In the genomic region with DNA sequence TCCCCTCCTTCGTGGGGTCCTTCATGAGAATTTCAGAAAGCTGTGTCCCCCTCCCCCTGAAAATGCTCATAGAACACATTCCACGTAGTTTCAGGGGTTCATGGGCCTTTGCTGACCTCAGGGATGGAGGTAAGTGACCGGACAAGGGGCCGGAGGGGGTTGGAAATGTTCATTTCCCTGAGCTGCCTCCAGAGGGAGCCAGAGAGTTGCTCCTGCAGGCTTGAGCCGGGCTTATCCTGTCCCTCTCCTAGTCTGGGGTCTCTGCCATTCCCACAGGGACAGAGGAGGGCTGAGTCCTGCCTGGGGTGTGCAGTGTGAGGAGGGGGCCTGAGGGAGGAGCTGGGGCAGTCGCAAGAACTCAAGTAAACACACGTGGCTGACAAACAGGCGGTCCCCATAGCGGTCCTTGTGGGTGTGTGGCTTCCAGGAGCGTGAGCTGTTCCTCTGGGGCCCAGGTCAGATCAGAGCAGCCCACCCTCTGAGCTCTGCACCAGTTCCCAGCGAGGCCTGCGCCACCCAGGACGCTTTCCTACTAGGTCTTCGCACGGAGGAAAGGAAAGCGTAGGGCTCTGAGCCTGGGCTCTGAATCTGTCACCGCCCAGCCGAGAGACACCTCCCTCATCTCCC, we compare ENCODE assay signal across 8 cellular contexts.
A peak's percentile ranks its signal among the peaks of the same experiment; 100 is the strongest.
DNase-seq lines count a peak whose midpoint lies in the region; ATAC-seq and TF ChIP-seq lines count a peak whose summit lies in the region.

No MANE protein-coding gene starts in this region.

- CTCF ChIA-PET in activated CD4-positive, alpha-beta T cell treated with anti-CD3 and anti-CD28 coated beads for 36 hours (lab: Charles Lee), result interaction anchor here (0.6 to 7.2 kb wide), 18 partner anchors 9 to 771 kb away, joined by 3 to 157 read pairs (median 3); partner anchors contain the start of genes JAKMIP1 and WFS1

- H3K9me3 Mint-ChIP-seq in activated CD4-positive, alpha-beta T cell treated with anti-CD3 and anti-CD28 coated beads for 36 hours (ENCODE audit: low read depth), result no peaks in the 10 kb centered on the region
- H3K9me3 Mint-ChIP-seq in effector memory CD8-positive, alpha-beta T cell, result no peaks in the 10 kb centered on the region
- H3K9me3 Mint-ChIP-seq in neural crest cell, result no peaks in the 10 kb centered on the region

- peaks cover 1% of the 10 kb centered on the region for H3K4me1 Mint-ChIP-seq in activated CD4-positive, alpha-beta T cell treated with anti-CD3 and anti-CD28 coated beads for 36 hours
- H3K4me1 Mint-ChIP-seq in effector memory CD8-positive, alpha-beta T cell (ENCODE audit: low read depth in 2 of 2), result peaks cover 14 to 15% of the 10 kb centered on the region in 2 donors
- H3K4me1 Mint-ChIP-seq in neural crest cell, result peaks cover 2% of the 10 kb centered on the region

- peak; percentile 53 for DNase-seq in activated CD4-positive, alpha-beta T cell treated with anti-CD3 and anti-CD28 coated beads for 36 hours
- no peak for DNase-seq in activated CD4-positive, alpha-beta T cell treated with anti-CD3 and anti-CD28 coated beads for 4 hours
- DNase-seq in NCI-H69 (lab: John Stamatoyannopoulos, UW) (peak; percentile 12), neural crest cell (ENCODE audit: low read depth, low spot score) (peak; percentile 58), NCI-H2107 (lab: John Stamatoyannopoulos, UW) (no peak), NCI-H2171 treated with DMSO at 0.1 percent for 48 hours (lab: John Stamatoyannopoulos, UW) (no peak), NCI-H1436 (lab: John Stamatoyannopoulos, UW) (no peak)
- DNase-seq in effector memory CD8-positive, alpha-beta T cell, result peak in 2 of 3 experiments; percentile 19 to 33

- POLR2A ChIA-PET in activated CD4-positive, alpha-beta T cell treated with anti-CD3 and anti-CD28 coated beads for 36 hours (lab: Charles Lee), result no interaction called here

- no peak overlapping the region for H3K27ac Mint-ChIP-seq in activated CD4-positive, alpha-beta T cell treated with anti-CD3 and anti-CD28 coated beads for 36 hours
- H3K27ac Mint-ChIP-seq in effector memory CD8-positive, alpha-beta T cell, result no peak overlapping the region
- no peak overlapping the region for H3K27ac Mint-ChIP-seq in neural crest cell (ENCODE audit: unreplicated experiment)

- ATAC-seq in activated CD4-positive, alpha-beta T cell treated with anti-CD3 and anti-CD28 coated beads for 36 hours, result no peak
- ATAC-seq in effector memory CD8-positive, alpha-beta T cell (replicated peaks), result peak; percentile 14

- peaks cover 16% of the 10 kb centered on the region for H3K27me3 Mint-ChIP-seq in activated CD4-positive, alpha-beta T cell treated with anti-CD3 and anti-CD28 coated beads for 36 hours
- peaks cover 17 to 30% of the 10 kb centered on the region in 2 donors for H3K27me3 Mint-ChIP-seq in effector memory CD8-positive, alpha-beta T cell
- peaks cover 26% of the 10 kb centered on the region for H3K27me3 Mint-ChIP-seq in neural crest cell (ENCODE audit: low read depth)

- H3K4me3 Mint-ChIP-seq in activated CD4-positive, alpha-beta T cell treated with anti-CD3 and anti-CD28 coated beads for 36 hours, result no peak overlapping the region
- H3K4me3 Mint-ChIP-seq in effector memory CD8-positive, alpha-beta T cell, result no peak overlapping the region
- no peak overlapping the region for H3K4me3 Mint-ChIP-seq in neural crest cell

- peak; percentile 83 for TF ChIP-seq CTCF in neural crest cell (conservative IDR thresholded peaks at IDR 0.05)

- intact Hi-C loops in activated CD4-positive, alpha-beta T cell treated with anti-CD3 and anti-CD28 coated beads for 36 hours (cut with DNase I, micrococcal nuclease), result loop anchor here in 1 of 2 experiments (1.0 kb wide), 1 partner anchor 214 kb away; no protein-coding TSS in a partner anchor

- no peaks in the 10 kb centered on the region for H3K36me3 Mint-ChIP-seq in activated CD4-positive, alpha-beta T cell treated with anti-CD3 and anti-CD28 coated beads for 36 hours (ENCODE audit: low read depth)
- no peaks in the 10 kb centered on the region for H3K36me3 Mint-ChIP-seq in effector memory CD8-positive, alpha-beta T cell (ENCODE audit: insufficient read depth)
- no peaks in the 10 kb centered on the region for H3K36me3 Mint-ChIP-seq in neural crest cell (ENCODE audit: low read depth)

Comparison
In these comparisons a context has a peak if more than half of its experiments do, and no peak if none do; other contexts are left out.
1. DNase-seq: peak in activated CD4-positive, alpha-beta T cell treated with anti-CD3 and anti-CD28 coated beads for 36 hours (single experiment), NCI-H69 (single experiment), effector memory CD8-positive, alpha-beta T cell (2 of 3) and neural crest cell (single experiment); none in activated CD4-positive, alpha-beta T cell treated with anti-CD3 and anti-CD28 coated beads for 4 hours (0 of 2), NCI-H2107 (single experiment), NCI-H2171 treated with DMSO at 0.1 percent for 48 hours (single experiment) and NCI-H1436 (single experiment).